Comparison of ENCODE assay signal across 7 cellular contexts in the genomic region with DNA sequence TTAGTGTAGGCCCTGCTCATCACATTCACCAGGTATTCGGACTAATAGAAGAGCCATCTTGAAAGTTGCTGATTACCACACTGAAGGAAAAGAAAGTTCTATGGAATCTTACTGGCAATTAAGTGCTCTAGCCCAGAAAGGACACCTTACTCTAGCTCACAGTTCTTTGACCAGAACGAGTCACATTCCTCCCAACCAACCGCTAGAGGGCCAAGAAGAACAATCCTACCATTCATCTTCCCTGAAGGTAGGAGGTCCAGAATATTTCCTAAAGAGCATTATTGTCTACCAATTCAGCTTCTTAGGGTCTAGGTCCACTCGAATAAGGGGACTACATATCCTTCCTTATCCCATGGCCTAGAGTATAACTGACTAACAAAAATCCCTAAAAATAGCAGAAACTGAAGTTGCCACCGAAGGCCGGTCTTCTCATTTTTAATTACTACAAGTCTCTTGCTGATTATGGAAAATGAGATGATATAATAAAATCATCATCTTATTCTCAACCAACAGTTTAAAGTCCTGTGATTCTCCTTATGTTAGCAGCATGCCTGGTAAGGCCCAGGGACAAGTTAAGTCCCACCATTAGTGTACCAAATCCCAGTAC. TPM values are rescaled to one million over a fixed set of nuclear protein-coding genes. Genes with fewer than 3 reads are reported as not detected.
DNase-seq lines count a peak whose midpoint lies in the region; ATAC-seq, FAIRE-seq and TF ChIP-seq lines count a peak whose summit lies in the region.

No MANE protein-coding gene starts in this region.

- FAIRE-seq in pancreas (lab: Jason Lieb, UNC): no peak

- intact Hi-C loops in pancreas (cut with DNase I): loop anchor here in 1 of 3 donors (10.0 kb wide), 1 partner anchor 59 kb away; no protein-coding TSS in a partner anchor

- H3K27me3 ChIP-seq in RWPE2 (ENCODE audit: insufficient read depth, poor library complexity, severe bottlenecking): no peaks in the 10 kb centered on the region
- no peaks in the 10 kb centered on the region for H3K27me3 ChIP-seq in pancreas

- DNase-seq in Daoy (ENCODE audit: low read depth) (peak; percentile 37), RWPE2 (ENCODE audit: low spot score) (no peak), fibroblast of mammary gland (ENCODE audit: low read depth) (peak; percentile 56), pancreas (peak in 1 of 6 donors; percentile 40), DMS79 treated with DMSO at 0.1 percent for 48 hours (lab: John Stamatoyannopoulos, UW) (no peak)

- no peaks in the 10 kb centered on the region for H3K9me3 ChIP-seq in RWPE2 (ENCODE audit: severe bottlenecking)
- no peaks in the 10 kb centered on the region for H3K9me3 ChIP-seq in pancreas

- H3K27ac ChIP-seq in RWPE2 (ENCODE audit: poor library complexity, severe bottlenecking) (no peak overlapping the region), pancreas (no peak overlapping the region)

- H3K36me3 ChIP-seq in RWPE2 (ENCODE audit: low read depth) (no peaks in the 10 kb centered on the region), pancreas (no peaks in the 10 kb centered on the region)

- ATAC-seq in GM19372 (IDR thresholded peaks at IDR 0.05; ENCODE audit: low read depth, unreplicated experiment) (peak; percentile 77), HG03439 (IDR thresholded peaks at IDR 0.05; ENCODE audit: unreplicated experiment) (peak; percentile 64), RWPE2 (ENCODE audit: low read depth) (peak; percentile 92), pancreas (peak; percentile 77 to 92 (median 86))

- peak; percentile 82 for TF ChIP-seq CTCF in RWPE2 (IDR thresholded peaks at IDR 0.05; ENCODE audit: poor library complexity, severe bottlenecking)
- peak; percentile 90 for TF ChIP-seq CTCF in fibroblast of mammary gland (conservative IDR thresholded peaks at IDR 0.05; ENCODE audit: control insufficient read depth, insufficient read depth, low read depth, low read length)
- peak; percentile 53 to 72 (median 68) for TF ChIP-seq CTCF in pancreas (IDR thresholded peaks at IDR 0.05)

- H3K4me3 ChIP-seq in RWPE2 (ENCODE audit: severe bottlenecking): no peak overlapping the region
- no peak overlapping the region for H3K4me3 ChIP-seq in fibroblast of mammary gland (ENCODE audit: control insufficient read depth, low read depth, low read length)
- H3K4me3 ChIP-seq in pancreas: no peak overlapping the region

- H3K4me1 ChIP-seq in RWPE2 (ENCODE audit: insufficient read depth, poor library complexity, severe bottlenecking) (no peaks in the 10 kb centered on the region), pancreas (no peaks in the 10 kb centered on the region)

- WGBS in pancreas, 2 donors: 36 to 40% methylated on average over 6 of the region's 6 CpGs

RNA-seq across cellular contexts. Expression of a gene that starts 2.7 kb away (rescaled TPM):
- not detected in 2 replicates for total RNA-seq in Daoy (2014; rRNA removed; shearing (Covaris generic))
- total RNA-seq in pancreas: 1 to 10 TPM in 4 of 6 donors, under 1 TPM in 2; 0.37 to 5.4 (median 1.4) TPM
- 1 to 10 TPM in 1 of 2 donors, under 1 TPM in 1; 0.87 to 1.6 TPM for polyA plus RNA-seq in pancreas

Comparison
In these comparisons a context has a peak if more than half of its experiments do, and no peak if none do; other contexts are left out.
1. DNase-seq: peak in Daoy (single experiment) and fibroblast of mammary gland (single experiment); none in RWPE2 (single experiment) and DMS79 treated with DMSO at 0.1 percent for 48 hours (single experiment).
2. Peak in every context shown above with its lines, with median percentiles within 50 percentile points of each other: ATAC-seq and CTCF ChIP-seq.